In the genomic region with DNA sequence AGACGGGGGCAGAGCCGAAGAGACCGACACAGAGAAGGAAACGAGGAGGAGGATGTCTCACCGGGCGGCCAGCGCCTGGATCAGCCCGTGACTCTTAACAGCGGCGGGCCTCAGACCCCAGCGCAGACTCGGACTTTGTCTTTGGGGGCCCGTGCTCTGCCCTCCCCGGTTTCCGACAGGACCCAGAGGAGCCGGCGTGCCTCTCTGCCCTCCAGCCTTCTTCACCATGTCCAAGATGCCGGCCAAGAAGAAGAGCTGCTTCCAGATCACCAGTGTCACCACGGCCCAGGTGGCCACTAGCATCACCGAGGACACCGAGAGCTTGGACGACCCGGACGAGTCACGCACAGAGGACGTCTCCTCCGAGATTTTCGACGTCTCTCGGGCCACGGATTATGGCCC, we compare ENCODE assay signal across 8 cellular contexts. TPM values are rescaled to one million over a fixed set of nuclear protein-coding genes. Genes with fewer than 3 reads are reported as not detected.
A peak's percentile ranks its signal among the peaks of the same experiment; 100 is the strongest.
DNase-seq lines count a peak whose midpoint lies in the region; ATAC-seq and TF ChIP-seq lines count a peak whose summit lies in the region.

No MANE protein-coding gene starts in this region.

- H3K79me2 ChIP-seq in hepatocyte (peaks cover 73% of the 10 kb centered on the region), smooth muscle cell (ENCODE audit: low read depth) (peaks cover 73% of the 10 kb centered on the region)

- H3K27me3 ChIP-seq in hepatocyte (no peaks in the 10 kb centered on the region), smooth muscle cell (ENCODE audit: low read depth) (no peaks in the 10 kb centered on the region)

- peaks cover 51% of the 10 kb centered on the region for H4K20me1 ChIP-seq in hepatocyte (ENCODE audit: insufficient read depth, poor library complexity, severe bottlenecking)
- peaks cover 52% of the 10 kb centered on the region for H4K20me1 ChIP-seq in smooth muscle cell (ENCODE audit: low read depth)

- H3K9ac ChIP-seq in smooth muscle cell (ENCODE audit: low read depth), result peak overlapping the region; percentile 98

- peaks cover 15% of the 10 kb centered on the region for H3F3A ChIP-seq in smooth muscle cell (ENCODE audit: low read depth)

- peak overlapping the region; percentile 78 for H3K4me3 ChIP-seq in hepatocyte
- peak overlapping the region; percentile 97 for H3K4me3 ChIP-seq in smooth muscle cell

- no peaks in the 10 kb centered on the region for H3K9me3 Mint-ChIP-seq in activated B cell treated with CpG ODN at 0.5 μM for 24 hours

- POLR2A ChIA-PET in activated B cell treated with CpG ODN at 0.5 μM for 24 hours (lab: Charles Lee), result interaction anchor here (0.6 to 7.0 kb wide), 37 partner anchors 8 to 1790 kb away, joined by 3 to 157 read pairs (median 5); partner anchors contain the start of genes EIF2A, P2RY14, RNF13 and SELENOT

- H3K27me3 Mint-ChIP-seq in activated B cell treated with CpG ODN at 0.5 μM for 24 hours, result no peaks in the 10 kb centered on the region

- H3K27ac Mint-ChIP-seq in activated B cell treated with CpG ODN at 0.5 μM for 24 hours, result peak overlapping the region; percentile 99

- DNase-seq in Right ventricle myocardium superior, result no peak
- DNase-seq in left ventricle myocardium superior, result no peak
- no peak for DNase-seq in activated B cell treated with CpG ODN at 0.5 μM for 24 hours
- no peak for DNase-seq in hepatocyte (ENCODE audit: low spot score)
- no peak for DNase-seq in smooth muscle cell (lab: John Stamatoyannopoulos, UW; ENCODE audit: unreplicated experiment)
- no peak for DNase-seq in AG08396 (ENCODE audit: low spot score)
- no peak for DNase-seq in KBM-7

- in situ Hi-C loops in KBM-7 (cut with MboI; ENCODE audit: low pct_unique_long_range_greater_than_20kb, low sequenced_read_pairs), result no loop called here

- under 1% methylated on average over 31 of the region's 31 CpGs for WGBS in hepatocyte (ENCODE audit: low lambda C conversion rate, missing lambda C conversion rate)
- 0% methylated on average over 30 of the region's 31 CpGs for WGBS in smooth muscle cell (ENCODE audit: low lambda C conversion rate)

- ATAC-seq in Right ventricle myocardium superior (ENCODE audit: poor library complexity), result peak; percentile 0
- no peak for ATAC-seq in left ventricle myocardium superior
- ATAC-seq in activated B cell treated with CpG ODN at 0.5 μM for 24 hours (ENCODE audit: low read depth), result peak; percentile 43
- ATAC-seq in HG03457 (IDR thresholded peaks at IDR 0.05; ENCODE audit: unreplicated experiment), result no peak

- H3K4me3 Mint-ChIP-seq in activated B cell treated with CpG ODN at 0.5 μM for 24 hours, result peak overlapping the region; percentile 94

- TF ChIP-seq CTCF in activated B cell treated with CpG ODN at 0.5 μM for 24 hours (IDR thresholded peaks at IDR 0.05) (no peak), hepatocyte (IDR thresholded peaks at IDR 0.05; ENCODE audit: poor library complexity) (no peak), smooth muscle cell (IDR thresholded peaks at IDR 0.05; ENCODE audit: borderline replicate concordance, insufficient read depth, poor library complexity, severe bottlenecking) (no peak)

- peaks cover 42% of the 10 kb centered on the region for H3K36me3 Mint-ChIP-seq in activated B cell treated with CpG ODN at 0.5 μM for 24 hours (ENCODE audit: low read depth)

- CTCF ChIA-PET in activated B cell treated with CpG ODN at 0.5 μM for 24 hours (lab: Charles Lee), result interaction anchor here (0.7 to 3.6 kb wide), 14 partner anchors 10 to 437 kb away, joined by 3 to 30 read pairs (median 4); no protein-coding TSS in a partner anchor

- intact Hi-C loops in Right ventricle myocardium superior (cut with DNase I), result no loop called here
- intact Hi-C loops in left ventricle myocardium superior (cut with micrococcal nuclease), result no loop called here
- intact Hi-C loops in activated B cell treated with CpG ODN at 0.5 μM for 24 hours (cut with micrococcal nuclease), result loop anchor here (2.0 to 10.0 kb wide), 8 partner anchors 293 to 1417 kb away; partner anchors contain the start of genes COMMD2, ERICH6, GYG1 and P2RY12

- peaks cover 41% of the 10 kb centered on the region for H3K4me1 Mint-ChIP-seq in activated B cell treated with CpG ODN at 0.5 μM for 24 hours

- H2AFZ ChIP-seq in hepatocyte (no peak overlapping the region), smooth muscle cell (ENCODE audit: low read depth) (no peak overlapping the region)

- H3K27ac ChIP-seq in hepatocyte, result peak overlapping the region; percentile 99
- peak overlapping the region; percentile 100 for H3K27ac ChIP-seq in smooth muscle cell (ENCODE audit: low read depth)

- H3K9me2 ChIP-seq in hepatocyte (replicated peaks; ENCODE audit: insufficient read depth), result no peaks in the 10 kb centered on the region

- no peaks in the 10 kb centered on the region for H3K9me3 ChIP-seq in hepatocyte (ENCODE audit: low read depth)
- H3K9me3 ChIP-seq in smooth muscle cell (replicated peaks; ENCODE audit: low read depth), result no peaks in the 10 kb centered on the region

- peak overlapping the region; percentile 82 for H3K4me2 ChIP-seq in hepatocyte
- H3K4me2 ChIP-seq in smooth muscle cell, result peak overlapping the region; percentile 92

- peaks cover 4% of the 10 kb centered on the region for H3K36me3 ChIP-seq in hepatocyte (replicated peaks; ENCODE audit: insufficient read depth, low read depth)
- no peaks in the 10 kb centered on the region for H3K36me3 ChIP-seq in smooth muscle cell (ENCODE audit: low read depth)

- H3K4me1 ChIP-seq in hepatocyte (ENCODE audit: insufficient read depth) (peaks cover 6% of the 10 kb centered on the region), smooth muscle cell (ENCODE audit: low read depth) (peaks cover 21% of the 10 kb centered on the region)

RNA-seq across cellular contexts. Expression of gene TSC22D2, which starts 1.0 kb away (rescaled TPM):
- total RNA-seq in Right ventricle myocardium superior (15.9 TPM), left ventricle myocardium superior (22.7 TPM), activated B cell treated with CpG ODN at 0.5 μM for 24 hours (35.9 and 38.9 TPM in 2 replicates), hepatocyte (25.0 and 34.9 TPM in 2 replicates), smooth muscle cell (37.0 and 43.5 TPM in 2 replicates)
- polyA plus RNA-seq in hepatocyte (36.9 and 38.8 TPM in 2 replicates), smooth muscle cell (31.7 and 36.1 TPM in 2 replicates)

Comparison
In these comparisons a context has a peak if more than half of its experiments do, and no peak if none do; other contexts are left out.
1. ATAC-seq: peak in Right ventricle myocardium superior (single experiment) and activated B cell treated with CpG ODN at 0.5 μM for 24 hours (single experiment); none in left ventricle myocardium superior (single experiment) and HG03457 (single experiment).